30 cellular contexts compared by ENCODE assay signal in genomic region chr5:79837707-79838620, GRCh38.
DNase-seq lines count a peak whose midpoint lies in the region; ATAC-seq and TF ChIP-seq lines count a peak whose summit lies in the region.
"Had no signal": no experiment of that assay in that cellular context is flagged by ENCODE, and none has a peak within 500 bp of the region (broad histone marks: within the 10 kb centered on the region; RNA-seq: fewer than 3 reads in every experiment).

No MANE protein-coding gene starts in this region.

- TF ChIP-seq CTCF in adrenal gland (IDR thresholded peaks at IDR 0.05) (no peak), psoas muscle (IDR thresholded peaks at IDR 0.05) (no peak), lower lobe of right lung (IDR thresholded peaks at IDR 0.05) (no peak)

- H3K27ac ChIP-seq in adrenal gland (no peak overlapping the region), psoas muscle (peak overlapping the region; percentile 46), lower lobe of right lung (no peak overlapping the region)
- H3K27ac ChIP-seq: neural progenitor cell, suprapubic skin had no signal

- no peak for TF ChIP-seq POLR2A in adrenal gland (IDR thresholded peaks at IDR 0.05)

- H3K4me1 ChIP-seq in adrenal gland (replicated peaks in 1 of 2) (peaks cover 6 to 7% of the 10 kb centered on the region in 2 donors), psoas muscle (peaks cover 27% of the 10 kb centered on the region), lower lobe of right lung (no peaks in the 10 kb centered on the region)
- H3K4me1 ChIP-seq: Caco-2 had no signal

- H3K4me3 ChIP-seq in adrenal gland (no peak overlapping the region), psoas muscle (no peak overlapping the region), lower lobe of right lung (no peak overlapping the region)
- H3K4me3 ChIP-seq: gastroesophageal sphincter, GM12878, neural progenitor cell, suprapubic skin had no signal

- whole genome bisulfite sequencing in adrenal gland, 4 donors, result 35 to 40% (median 38%) methylated on average over 6 of the region's 6 CpGs
- 18 to 37% (median 23%) methylated on average over 6 of the region's 6 CpGs for WGBS in psoas muscle, 3 donors

- no peaks in the 10 kb centered on the region for H3K36me3 ChIP-seq in adrenal gland (replicated peaks in 1 of 2)
- H3K36me3 ChIP-seq in psoas muscle (ENCODE audit: insufficient read depth in 1 of 2, low read depth in 1 of 2), result no peaks in the 10 kb centered on the region
- no peaks in the 10 kb centered on the region for H3K36me3 ChIP-seq in lower lobe of right lung
- H3K36me3 ChIP-seq: gastroesophageal sphincter, neural progenitor cell, suprapubic skin had no signal

- ATAC-seq in left colon (peak; percentile 51), psoas muscle (peak; percentile 31 to 76 (median 73)), lower lobe of right lung (no peak), HG02885 (IDR thresholded peaks at IDR 0.05; ENCODE audit: poor library complexity, unreplicated experiment) (no peak)
- ATAC-seq: gastroesophageal sphincter; GM12878; left ventricle myocardium superior; stimulated activated memory B cell treated with anti-CD40 and anti-IgM and Interleukin-4, amounts not matched to agents 10 μg/mL and 1 μg/mL and 100 μg/mL, for 72 hours had no signal

- intact Hi-C loops in adrenal gland (cut with DNase I), result no loop called here
- intact Hi-C loops in left colon (cut with DNase I, micrococcal nuclease), result no loop called here
- intact Hi-C loops in psoas muscle (cut with DNase I), result no loop called here
- intact Hi-C loops in lower lobe of right lung (cut with DNase I), result no loop called here

- H3K9me3 ChIP-seq in adrenal gland (replicated peaks in 1 of 3), result no peaks in the 10 kb centered on the region
- H3K9me3 ChIP-seq in psoas muscle, result no peaks in the 10 kb centered on the region
- no peaks in the 10 kb centered on the region for H3K9me3 ChIP-seq in lower lobe of right lung
- H3K9me3 ChIP-seq: Caco-2, gastroesophageal sphincter, suprapubic skin had no signal

- DNase-seq in A172 (ENCODE audit: low spot score), result peak; percentile 8
- peak; percentile 20 to 55 (median 34) for DNase-seq in adrenal gland
- DNase-seq in left colon, result no peak
- peak; percentile 69 to 82 for DNase-seq in psoas muscle
- no peak for DNase-seq in NCI-H187 (lab: John Stamatoyannopoulos, UW)
- DNase-seq in dermis blood vessel endothelial cell, result no peak
- no peak for DNase-seq in lower lobe of right lung
- DNase-seq: activated CD4-positive, alpha-beta T cell treated with anti-CD3 and anti-CD28 coated beads, Interleukin-2, amount 50 U/mL, for 48 hours; activated CD4-positive, CD25-positive, alpha-beta regulatory T cell; activated effector memory CD4-positive, alpha-beta T cell treated with Interleukin-2 at 50 U/mL for 16 hours; activated naive CD8-positive, alpha-beta T cell treated with anti-CD3 and anti-CD28 coated beads for 36 hours; activated T-cell treated with anti-CD3 and anti-CD28 coated beads for 4 hours; C1 segment of cervical spinal cord; Caco-2; DND-41; HCEC 1CT; hippocampal formation; immature natural killer cell; left ventricle myocardium superior; NCI-H1092 treated with DMSO at 0.1 percent for 48 hours; NCI-H2029; NK-92 treated with Interleukin-12 subunit alpha and Interleukin-12 subunit beta, amount 100 ng/mL, for 24 hours; SHP77; stimulated activated CD4-positive, alpha-beta T cell treated with anti-CD3 and anti-CD28 coated beads, Interleukin-4, amount 100 ng/mL, for 1 hour had no signal

- peaks cover 6% of the 10 kb centered on the region for H3K27me3 ChIP-seq in adrenal gland
- H3K27me3 ChIP-seq in psoas muscle (ENCODE audit: insufficient read depth in 3 of 3, low read length in 2 of 3), result no peaks in the 10 kb centered on the region
- peaks cover 6% of the 10 kb centered on the region for H3K27me3 ChIP-seq in lower lobe of right lung (ENCODE audit: low read depth)
- H3K27me3 ChIP-seq: gastroesophageal sphincter, neural progenitor cell, suprapubic skin had no signal

Comparison
In these comparisons a context has a peak if more than half of its experiments do, and no peak if none do; other contexts are left out.
1. DNase-seq: peak in A172 (single experiment), adrenal gland (7 of 7) and psoas muscle (2 of 2); none in left colon (0 of 2), NCI-H187 (0 of 2), dermis blood vessel endothelial cell (single experiment) and lower lobe of right lung (single experiment).
2. ATAC-seq: peak in left colon (single experiment) and psoas muscle (4 of 4); none in lower lobe of right lung (0 of 2) and HG02885 (single experiment).